Comparison of ENCODE assay signal across 9 cellular contexts in genomic region chr12:22275847-22276246, GRCh38. TPM values are rescaled to one million over a fixed set of nuclear protein-coding genes. Genes with fewer than 3 reads are reported as not detected.
DNase-seq lines count a peak whose midpoint lies in the region; TF ChIP-seq lines count a peak whose summit lies in the region.
"Had no signal": no experiment of that assay in that cellular context is flagged by ENCODE, and none has a peak within 500 bp of the region (broad histone marks: within the 10 kb centered on the region; RNA-seq: fewer than 3 reads in every experiment).

No MANE protein-coding gene starts in this region.

- H3K27ac ChIP-seq in ascending aorta (peak overlapping the region; percentile 56 to 86), right atrium auricular region (peak overlapping the region; percentile 78 to 80)

- H3K36me3 ChIP-seq in ascending aorta, result no peaks in the 10 kb centered on the region
- H3K36me3 ChIP-seq in right atrium auricular region, result no peaks in the 10 kb centered on the region
- H3K36me3 ChIP-seq in H7 (replicated peaks; ENCODE audit: control insufficient read depth, insufficient read depth, low read length), result no peaks in the 10 kb centered on the region

- H3K27me3 ChIP-seq in ascending aorta, result no peaks in the 10 kb centered on the region
- H3K27me3 ChIP-seq in right atrium auricular region, result no peaks in the 10 kb centered on the region
- H3K27me3 ChIP-seq in H7 (ENCODE audit: control insufficient read depth, insufficient read depth, low read length), result no peaks in the 10 kb centered on the region

- H3K9me3 ChIP-seq in ascending aorta (no peaks in the 10 kb centered on the region), right atrium auricular region (no peaks in the 10 kb centered on the region)

- H3K4me3 ChIP-seq in ascending aorta, result no peak overlapping the region
- no peak overlapping the region for H3K4me3 ChIP-seq in right atrium auricular region
- no peak overlapping the region for H3K4me3 ChIP-seq in skeletal muscle cell (ENCODE audit: low read depth, low read length)
- no peak overlapping the region for H3K4me3 ChIP-seq in H7 (ENCODE audit: insufficient read depth, low read depth, low read length)
- H3K4me3 ChIP-seq: GM12878 had no signal

- intact Hi-C loops in ascending aorta (cut with DNase I), result loop anchor here (5.0 to 10.0 kb wide), 2 partner anchors 56 to 349 kb away; partner anchors contain the start of genes ETNK1 and ST8SIA1

- TF ChIP-seq CTCF in ascending aorta (IDR thresholded peaks at IDR 0.05), result no peak
- no peak for TF ChIP-seq CTCF in right atrium auricular region (IDR thresholded peaks at IDR 0.05)

- peak; percentile 100 for DNase-seq in GM04503 (ENCODE audit: low read depth)
- DNase-seq in ascending aorta (ENCODE audit: low spot score in 2 of 2), result peak; percentile 66 to 97
- DNase-seq in right atrium auricular region (ENCODE audit: low spot score), result peak; percentile 94
- peak; percentile 100 for DNase-seq in skeletal muscle cell (ENCODE audit: low read depth)
- DNase-seq in COLO829 (ENCODE audit: low spot score), result no peak
- no peak for DNase-seq in H7
- no peak for DNase-seq in stimulated activated CD4-positive, alpha-beta T cell treated with anti-CD3 and anti-CD28 coated beads, Interleukin-4, amount 100 ng/mL, for 1 hour
- DNase-seq in COLO668 (lab: John Stamatoyannopoulos, UW; ENCODE audit: unreplicated experiment), result no peak

- H3K4me1 ChIP-seq in ascending aorta, result peaks cover 0 to 29% of the 10 kb centered on the region in 2 donors
- peaks cover 0 to 16% of the 10 kb centered on the region in 2 donors for H3K4me1 ChIP-seq in right atrium auricular region

RNA-seq across cellular contexts. Expression of gene ST8SIA1, which starts 58.7 kb away (rescaled TPM):
- total RNA-seq in ascending aorta (9.7 TPM), right atrium auricular region (1 to 10 TPM; 3.3 to 5.0 TPM)
- total RNA-seq in H7 (2014; rRNA removed; shearing (Covaris generic)), result 1.5 and 1.7 TPM in 2 replicates

Comparison
In these comparisons a context has a peak if more than half of its experiments do, and no peak if none do; other contexts are left out.
1. DNase-seq: peak in GM04503 (single experiment), ascending aorta (2 of 2), right atrium auricular region (single experiment) and skeletal muscle cell (single experiment); none in COLO829 (single experiment), H7 (single experiment), stimulated activated CD4-positive, alpha-beta T cell treated with anti-CD3 and anti-CD28 coated beads, Interleukin-4, amount 100 ng/mL, for 1 hour (single experiment) and COLO668 (single experiment).